1 cellular context compared by ENCODE assay signal in the genomic region with DNA sequence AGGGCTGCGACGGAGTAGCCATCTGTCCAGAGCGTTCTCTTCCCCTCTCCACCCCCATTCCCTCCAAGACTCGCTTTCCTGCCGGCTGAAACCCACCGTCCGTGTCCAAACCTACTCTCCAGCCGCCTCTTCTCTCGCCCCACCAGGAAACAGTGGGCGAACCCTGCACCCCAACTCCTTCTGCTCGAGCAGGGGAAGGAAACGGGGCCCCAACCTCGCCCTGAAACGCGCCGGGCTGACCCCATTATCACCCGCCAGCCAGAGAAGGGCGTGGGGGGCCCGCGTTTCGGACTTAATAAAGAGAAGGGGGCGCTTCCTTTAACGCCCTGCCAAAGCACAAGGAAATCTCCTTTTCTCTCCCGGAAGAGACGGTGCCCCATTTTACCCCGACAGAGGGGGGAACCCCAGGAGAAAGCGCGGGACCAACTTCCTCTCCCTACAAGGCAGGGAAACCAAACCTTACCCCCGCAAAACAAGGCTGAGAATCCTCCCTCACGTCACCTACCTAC.
TF ChIP-seq lines count a peak whose summit lies in the region.

No MANE protein-coding gene starts in this region.

TF ChIP-seq in HepG2, 621 proteins besides CTCF, POLR2A, EP300 and RAD21 (continued from another document):
- TF ChIP-seq BORCS8-MEF2B (CRISPR knock-in tag; IDR thresholded peaks at IDR 0.05) (peak; percentile 38; the same call in 1 of the 2 replicates), FOXA1 (IDR thresholded peaks at IDR 0.05) (no peak), FOXA1 (CRISPR knock-in tag; IDR thresholded peaks at IDR 0.05) (no peak), FOXC1 (CRISPR knock-in tag; IDR thresholded peaks at IDR 0.05; ENCODE audit: borderline replicate concordance) (peak; percentile 30; the same call in 1 of the 2 replicates), MIER3 (CRISPR knock-in tag; IDR thresholded peaks at IDR 0.05; ENCODE audit: borderline replicate concordance) (0 out of 2 replicates have a peak, but pooled peaks have one; percentile 22), ZFX (CRISPR knock-in tag; IDR thresholded peaks at IDR 0.05; ENCODE audit: low read depth) (0 out of 2 replicates have a peak, but pooled peaks have one; percentile 6), TAF15 (IDR thresholded peaks at IDR 0.05; ENCODE audit: low read depth, low read length, poor library complexity, severe bottlenecking) (no peak), POLR2AphosphoS5 (IDR thresholded peaks at IDR 0.05; ENCODE audit: low read depth, low read length) (peak; percentile 33; the same call in 1 of the 2 replicates), ZC3H4 (CRISPR knock-in tag; IDR thresholded peaks at IDR 0.05; ENCODE audit: borderline replicate concordance) (peak; percentile 77; the same call in 1 of the 2 replicates), AFF4 (CRISPR knock-in tag; IDR thresholded peaks at IDR 0.05) (peak; percentile 71; the same call in 1 of the 2 replicates), ATF3 (CRISPR knock-in tag; IDR thresholded peaks at IDR 0.05) (no peak), KAT7 (CRISPR knock-in tag; IDR thresholded peaks at IDR 0.05; ENCODE audit: borderline replicate concordance) (peak; percentile 70; the same call in 1 of the 2 replicates), HNRNPL (IDR thresholded peaks at IDR 0.05; ENCODE audit: low read depth, low read length) (0 out of 2 replicates have a peak, but pooled peaks have one; percentile 45), KMT2A (CRISPR knock-in tag; IDR thresholded peaks at IDR 0.05) (0 out of 2 replicates have a peak, but pooled peaks have one; percentile 18), TBX2 (CRISPR knock-in tag; IDR thresholded peaks at IDR 0.05; ENCODE audit: borderline replicate concordance) (no peak), RBFOX2 (IDR thresholded peaks at IDR 0.05; ENCODE audit: low read depth, low read length) (peak; percentile 46), HNRNPLL (IDR thresholded peaks at IDR 0.05; ENCODE audit: low read depth, low read length, poor library complexity, severe bottlenecking) (peak; percentile 20), DMAP1 (CRISPR knock-in tag; IDR thresholded peaks at IDR 0.05) (no peak), ZNF687 (CRISPR knock-in tag; IDR thresholded peaks at IDR 0.05) (peak; percentile 53), AGO2 (optimal IDR thresholded peaks at IDR 0.05; ENCODE audit: low read depth, low read length) (peak; percentile 96), ZNF335 (CRISPR knock-in tag; IDR thresholded peaks at IDR 0.05) (no peak), ZNF24 (IDR thresholded peaks at IDR 0.05) (no peak), POLR2G (IDR thresholded peaks at IDR 0.05; ENCODE audit: low read depth, low read length) (peak; percentile 59; the same call in 1 of the 2 replicates)
- TF ChIP-seq, protein P1, sequence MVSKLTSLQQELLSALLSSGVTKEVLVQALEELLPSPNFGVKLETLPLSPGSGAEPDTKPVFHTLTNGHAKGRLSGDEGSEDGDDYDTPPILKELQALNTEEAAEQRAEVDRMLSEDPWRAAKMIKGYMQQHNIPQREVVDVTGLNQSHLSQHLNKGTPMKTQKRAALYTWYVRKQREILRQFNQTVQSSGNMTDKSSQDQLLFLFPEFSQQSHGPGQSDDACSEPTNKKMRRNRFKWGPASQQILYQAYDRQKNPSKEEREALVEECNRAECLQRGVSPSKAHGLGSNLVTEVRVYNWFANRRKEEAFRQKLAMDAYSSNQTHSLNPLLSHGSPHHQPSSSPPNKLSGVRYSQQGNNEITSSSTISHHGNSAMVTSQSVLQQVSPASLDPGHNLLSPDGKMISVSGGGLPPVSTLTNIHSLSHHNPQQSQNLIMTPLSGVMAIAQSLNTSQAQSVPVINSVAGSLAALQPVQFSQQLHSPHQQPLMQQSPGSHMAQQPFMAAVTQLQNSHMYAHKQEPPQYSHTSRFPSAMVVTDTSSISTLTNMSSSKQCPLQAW (CRISPR knock-in tag; IDR thresholded peaks at IDR 0.05): peak; percentile 20; the same call in 1 of the 2 replicates
